Comparison of ENCODE assay signal across 13 cellular contexts in the genomic region with DNA sequence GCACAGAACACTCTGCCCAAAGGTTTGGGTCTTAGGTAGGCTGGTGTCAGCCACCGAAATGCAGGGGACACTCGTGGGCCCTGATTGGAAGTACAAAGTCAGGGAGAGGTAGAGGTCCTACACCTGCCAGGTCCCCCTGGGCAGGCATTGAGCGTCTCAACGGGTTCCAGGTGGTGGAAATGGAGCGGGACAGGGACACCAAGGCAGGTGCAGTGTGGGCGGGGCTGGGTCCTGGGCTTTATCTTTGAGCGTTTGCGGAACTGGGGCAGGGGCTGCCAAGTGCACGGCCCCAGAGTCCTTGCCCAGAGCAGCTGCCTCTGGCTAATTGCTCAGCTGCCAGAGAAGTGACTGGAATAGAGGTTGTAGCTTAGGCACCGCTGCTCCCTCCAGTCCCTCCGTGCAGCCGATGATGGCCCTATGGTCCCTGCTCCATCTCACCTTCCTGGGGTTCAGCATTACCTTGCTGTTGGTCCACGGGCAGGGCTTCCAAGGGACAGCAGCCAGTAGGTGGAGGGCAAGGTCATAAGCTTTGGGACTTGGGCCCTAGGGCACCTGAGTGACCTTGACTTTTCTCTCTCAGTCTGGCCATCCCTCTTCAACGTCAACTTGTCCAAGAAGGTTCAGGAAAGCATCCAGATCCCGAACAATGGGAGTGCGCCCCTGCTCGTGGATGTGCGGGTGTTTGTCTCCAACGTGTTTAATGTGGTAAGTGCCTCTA. TPM values are rescaled to one million over a fixed set of nuclear protein-coding genes. Genes with fewer than 3 reads are reported as not detected.
DNase-seq lines count a peak whose midpoint lies in the region; ATAC-seq lines count a peak whose summit lies in the region.
"Had no signal": no experiment of that assay in that cellular context is flagged by ENCODE, and none has a peak within 500 bp of the region (broad histone marks: within the 10 kb centered on the region; RNA-seq: fewer than 3 reads in every experiment).

A gene (plus strand): TSS at position 324 of the 718 bp plus-strand sequence. CDS start 83 bp downstream, at position 407.

- peaks cover 30% of the 10 kb centered on the region for H3K36me3 ChIP-seq in KOPT-K1 (ENCODE audit: insufficient read depth, low read length)

- H3K9me3 ChIP-seq in KOPT-K1 (ENCODE audit: insufficient read depth, low read length, poor library complexity, severe bottlenecking): no peaks in the 10 kb centered on the region
- H3K9me3 ChIP-seq: adrenal gland, left lung, vagina had no signal

- ATAC-seq in activated T-helper 17 cell treated with anti-CD3 and anti-CD28 coated beads, Interleukin-2, amount 50 U/mL, for 72 hours (replicated peaks): no peak
- no peak for ATAC-seq in activated CD4-positive, CD25-positive, alpha-beta regulatory T cell treated with anti-CD3 and anti-CD28 coated beads, Interleukin-2, amount 50 U/mL, for 24 hours
- ATAC-seq: left lung had no signal

- peak within 1 kb of the TSS; percentile 38 for H3K27ac ChIP-seq in KOPT-K1 (ENCODE audit: low read depth, low read length, poor library complexity, severe bottlenecking)
- H3K27ac ChIP-seq: adrenal gland, left lung, vagina had no signal

- peaks cover 4% of the 10 kb centered on the region for H3K36me3 Mint-ChIP-seq in T-helper 2 cell treated with Interferon-gamma antibody and Interleukin-4, amounts not matched to agents 5 μg/mL and 100 μg/mL, for 36 hours (ENCODE audit: low read depth)
- H3K36me3 Mint-ChIP-seq in activated T-helper 17 cell treated with anti-CD3 and anti-CD28 coated beads, Interleukin-2, amount 50 U/mL, for 72 hours (ENCODE audit: low read depth): peaks cover 41% of the 10 kb centered on the region

- DNase-seq in T-helper 2 cell treated with Interferon-gamma antibody and Interleukin-4, amounts not matched to agents 5 μg/mL and 100 μg/mL, for 36 hours (ENCODE audit: low spot score): no peak
- no peak for DNase-seq in T-helper 2 cell
- peak; percentile 73 for DNase-seq in posterior vena cava (ENCODE audit: low spot score)
- no peak for DNase-seq in anterior cingulate cortex (lab: John Stamatoyannopoulos, UW)
- DNase-seq in NOMO-1 (lab: John Stamatoyannopoulos, UW; ENCODE audit: unreplicated experiment in 2 of 2): no peak
- DNase-seq: adrenal gland, foreskin melanocyte, left lung, nucleus accumbens had no signal

- H3K4me3 Mint-ChIP-seq in T-helper 2 cell treated with Interferon-gamma antibody and Interleukin-4, amounts not matched to agents 5 μg/mL and 100 μg/mL, for 36 hours: no peak within 1 kb of the TSS
- H3K4me3 Mint-ChIP-seq in activated T-helper 17 cell treated with anti-CD3 and anti-CD28 coated beads, Interleukin-2, amount 50 U/mL, for 72 hours: peak within 1 kb of the TSS; percentile 19

- H3K9me3 Mint-ChIP-seq in T-helper 2 cell treated with Interferon-gamma antibody and Interleukin-4, amounts not matched to agents 5 μg/mL and 100 μg/mL, for 36 hours: no peaks in the 10 kb centered on the region
- no peaks in the 10 kb centered on the region for H3K9me3 Mint-ChIP-seq in activated T-helper 17 cell treated with anti-CD3 and anti-CD28 coated beads, Interleukin-2, amount 50 U/mL, for 72 hours

- peaks cover 45% of the 10 kb centered on the region for H3K27me3 Mint-ChIP-seq in T-helper 2 cell treated with Interferon-gamma antibody and Interleukin-4, amounts not matched to agents 5 μg/mL and 100 μg/mL, for 36 hours (ENCODE audit: low read depth)
- H3K27me3 Mint-ChIP-seq in activated T-helper 17 cell treated with anti-CD3 and anti-CD28 coated beads, Interleukin-2, amount 50 U/mL, for 72 hours: peaks cover 19% of the 10 kb centered on the region

- H3K27ac Mint-ChIP-seq in T-helper 2 cell treated with Interferon-gamma antibody and Interleukin-4, amounts not matched to agents 5 μg/mL and 100 μg/mL, for 36 hours: peak within 1 kb of the TSS; percentile 62
- peak within 1 kb of the TSS; percentile 36 for H3K27ac Mint-ChIP-seq in activated T-helper 17 cell treated with anti-CD3 and anti-CD28 coated beads, Interleukin-2, amount 50 U/mL, for 72 hours

- intact Hi-C loops in posterior vena cava (cut with DNase I): no loop called here

- peaks cover 7% of the 10 kb centered on the region for H3K4me1 Mint-ChIP-seq in T-helper 2 cell treated with Interferon-gamma antibody and Interleukin-4, amounts not matched to agents 5 μg/mL and 100 μg/mL, for 36 hours (ENCODE audit: low read depth)
- H3K4me1 Mint-ChIP-seq in activated T-helper 17 cell treated with anti-CD3 and anti-CD28 coated beads, Interleukin-2, amount 50 U/mL, for 72 hours: peaks cover 9% of the 10 kb centered on the region

RNA-seq across cellular contexts. Expression of the gene that starts here (rescaled TPM):
- 10 to 100 TPM in 1 of 2 donors, 1 to 10 TPM in 1; 6.5 to 13.5 TPM for total RNA-seq in activated T-helper 17 cell treated with anti-CD3 and anti-CD28 coated beads, Interleukin-2, amount 50 U/mL, for 72 hours
- not detected for total RNA-seq in posterior vena cava
- total RNA-seq: vagina had no signal

Comparison
In these comparisons a context has a peak if more than half of its experiments do, and no peak if none do; other contexts are left out.
1. RNA of the gene that starts here (total RNA-seq): 6.5 to 13.5 TPM in activated T-helper 17 cell treated with anti-CD3 and anti-CD28 coated beads, Interleukin-2, amount 50 U/mL, for 72 hours; not detected in posterior vena cava; every median in the first group is over 4 times any median in the second.
2. Peak in DNase-seq in posterior vena cava; RNA of the gene not detected or under 1 TPM.